Comparison of ENCODE assay signal across 14 cellular contexts in genomic region chrX:31333181-31333831, GRCh38.
DNase-seq lines count a peak whose midpoint lies in the region; ATAC-seq and TF ChIP-seq lines count a peak whose summit lies in the region.
"Had no signal": no experiment of that assay in that cellular context is flagged by ENCODE, and none has a peak within 500 bp of the region (broad histone marks: within the 10 kb centered on the region; RNA-seq: fewer than 3 reads in every experiment).

No MANE protein-coding gene starts in this region.

- H3K9me3 ChIP-seq in mesodermal cell (ENCODE audit: control insufficient read depth, low read length) (no peaks in the 10 kb centered on the region), tibial artery (no peaks in the 10 kb centered on the region)
- H3K9me3 ChIP-seq: heart right ventricle, uterus had no signal

- WGBS in mesodermal cell (ENCODE audit: insufficient coverage in 2 of 2), 2 experiments = 51 to 74% methylated on average over 2 of the region's 4 CpGs

- DNase-seq in AG09319 (ENCODE audit: extremely low read depth, low read depth) = peak; percentile 25
- peak; percentile 52 for DNase-seq in LHCN-M2 (ENCODE audit: low read depth)
- DNase-seq in choroid plexus epithelial cell (ENCODE audit: low read depth) = peak; percentile 88
- no peak for DNase-seq in head of caudate nucleus
- DNase-seq in tibial artery = no peak
- no peak for DNase-seq in NCI-H524 (lab: John Stamatoyannopoulos, UW)
- DNase-seq: activated CD4-positive, alpha-beta T cell treated with anti-CD3 and anti-CD28 coated beads, Interleukin-2, amount 50 U/mL, for 1 hour; activated gamma-delta T cell; heart right ventricle; NCI-H1694; uterus had no signal

- peaks cover 4% of the 10 kb centered on the region for H3K4me1 ChIP-seq in mesodermal cell (ENCODE audit: control insufficient read depth, insufficient read depth, low read length, poor library complexity, severe bottlenecking)
- H3K4me1 ChIP-seq in tibial artery = peaks cover 0 to 20% (median 0%) of the 10 kb centered on the region in 4 donors
- H3K4me1 ChIP-seq: uterus had no signal

- intact Hi-C loops in head of caudate nucleus (cut with DNase I) (no loop called here), tibial artery (cut with DNase I; ENCODE audit: low total_unique reads) (no loop called here)

- no peak for ATAC-seq in HG03354 (IDR thresholded peaks at IDR 0.05; ENCODE audit: poor library complexity, severe bottlenecking, unreplicated experiment)

- TF ChIP-seq CTCF in AG09319 (IDR thresholded peaks at IDR 0.05; ENCODE audit: low read depth, low read length) (no peak), choroid plexus epithelial cell (conservative IDR thresholded peaks at IDR 0.05; ENCODE audit: low read depth, low read length) (no peak), tibial artery (IDR thresholded peaks at IDR 0.05) (no peak)

- H3K27me3 ChIP-seq in tibial artery = no peaks in the 10 kb centered on the region
- H3K27me3 ChIP-seq: heart right ventricle, uterus had no signal

- H3K36me3 ChIP-seq in mesodermal cell (ENCODE audit: control insufficient read depth, insufficient read depth, low read length) = no peaks in the 10 kb centered on the region
- no peaks in the 10 kb centered on the region for H3K36me3 ChIP-seq in tibial artery
- H3K36me3 ChIP-seq: heart right ventricle, uterus had no signal

- no peak overlapping the region for H3K4me3 ChIP-seq in choroid plexus epithelial cell (ENCODE audit: low read depth, low read length)
- H3K4me3 ChIP-seq in mesodermal cell (ENCODE audit: extremely low read depth, insufficient read depth, low read length, poor library complexity, severe bottlenecking) = no peak overlapping the region
- no peak overlapping the region for H3K4me3 ChIP-seq in tibial artery
- H3K4me3 ChIP-seq: heart right ventricle, skin epidermis, uterus had no signal

- H3K27ac ChIP-seq in mesodermal cell (ENCODE audit: low read depth, low read length, severe bottlenecking) = peak overlapping the region; percentile 83
- no peak overlapping the region for H3K27ac ChIP-seq in tibial artery
- H3K27ac ChIP-seq: skin epidermis had no signal

Comparison
In these comparisons a context has a peak if more than half of its experiments do, and no peak if none do; other contexts are left out.
1. DNase-seq: peak in AG09319 (single experiment), LHCN-M2 (single experiment) and choroid plexus epithelial cell (single experiment); none in head of caudate nucleus (0 of 42), tibial artery (0 of 2) and NCI-H524 (0 of 2).